Comparison of ENCODE assay signal across 20 cellular contexts in genomic region chr18:48076461-48076860, GRCh38.
"Had no signal": no experiment of that assay in that cellular context is flagged by ENCODE, and none has a peak within 500 bp of the region (broad histone marks: within the 10 kb centered on the region; RNA-seq: fewer than 3 reads in every experiment).

No MANE protein-coding gene starts in this region.

- H3K4me3 ChIP-seq: MG63 had no signal

- H3K36me3 ChIP-seq: MG63 had no signal

- ATAC-seq: HepG2 had no signal

- DNase-seq: IMR-90, Karpas-422, KG1, MG63, NCI-H1092, NCI-H1105 treated with DMSO at 0.1 percent for 48 hours, NCI-H1436, NCI-H187, NCI-H2029, NCI-H2081 treated with DMSO at 0.1 percent for 48 hours, NCI-H2171, NCI-H226, NCI-H446, NCI-H510A, NCI-H524 treated with DMSO at 0.1 percent for 48 hours, NCI-H69, NCI-H774, SHP77, SK-N-SH had no signal

- H3K9me3 ChIP-seq: MG63, SK-N-SH had no signal

- H3K27me3 ChIP-seq: MG63 had no signal
